8 cellular contexts compared by ENCODE assay signal in genomic region chr3:160400048-160400630, GRCh38. TPM values are rescaled to one million over a fixed set of nuclear protein-coding genes. Genes with fewer than 3 reads are reported as not detected.
A peak's percentile ranks its signal among the peaks of the same experiment; 100 is the strongest.
DNase-seq lines count a peak whose midpoint lies in the region; ATAC-seq and TF ChIP-seq lines count a peak whose summit lies in the region.

No MANE protein-coding gene starts in this region.

- peaks cover 41% of the 10 kb centered on the region for H3K4me1 Mint-ChIP-seq in activated naive CD8-positive, alpha-beta T cell treated with anti-CD3 and anti-CD28 coated beads for 36 hours

- H3K36me3 ChIP-seq in cardiac muscle cell, result peaks cover 3% of the 10 kb centered on the region

- peaks cover 28% of the 10 kb centered on the region for H3K27me3 Mint-ChIP-seq in activated naive CD8-positive, alpha-beta T cell treated with anti-CD3 and anti-CD28 coated beads for 36 hours

- peaks cover 31% of the 10 kb centered on the region for H3K4me1 ChIP-seq in cardiac muscle cell (ENCODE audit: low read depth)

- H3K4me3 ChIP-seq in cardiac muscle cell, result peak overlapping the region; percentile 74

- TF ChIP-seq CTCF in cardiac muscle cell (IDR thresholded peaks at IDR 0.05; ENCODE audit: low read depth, low read length), result no peak

- H3K27ac ChIP-seq in cardiac muscle cell, result peak overlapping the region; percentile 92

- H3K9me3 ChIP-seq in cardiac muscle cell (ENCODE audit: low read depth), result no peaks in the 10 kb centered on the region

- H3K27ac Mint-ChIP-seq in activated naive CD8-positive, alpha-beta T cell treated with anti-CD3 and anti-CD28 coated beads for 36 hours, result peak overlapping the region; percentile 100

- H3K4me3 Mint-ChIP-seq in activated naive CD8-positive, alpha-beta T cell treated with anti-CD3 and anti-CD28 coated beads for 36 hours, result peak overlapping the region; percentile 98

- H3K9me3 Mint-ChIP-seq in activated naive CD8-positive, alpha-beta T cell treated with anti-CD3 and anti-CD28 coated beads for 36 hours, result no peaks in the 10 kb centered on the region

- DNase-seq in NCI-H524 (lab: John Stamatoyannopoulos, UW) (peak; percentile 47 to 63), NCI-H524 treated with DMSO at 0.1 percent for 48 hours (lab: John Stamatoyannopoulos, UW) (no peak), OCI-M1 (lab: John Stamatoyannopoulos, UW) (peak; percentile 45), cardiac muscle cell (ENCODE audit: low read depth in 1 of 2, low spot score in 1 of 2) (peak; percentile 61 to 77), pons (ENCODE audit: low spot score) (peak; percentile 26), NCI-H2107 treated with DMSO at 0.1 percent for 48 hours (lab: John Stamatoyannopoulos, UW; ENCODE audit: unreplicated experiment) (no peak)
- DNase-seq in activated naive CD8-positive, alpha-beta T cell treated with anti-CD3 and anti-CD28 coated beads for 36 hours, result peak; percentile 47

- peak; percentile 18 for ATAC-seq in HG02852 (IDR thresholded peaks at IDR 0.05; ENCODE audit: unreplicated experiment)

- H3K27me3 ChIP-seq in cardiac muscle cell, result no peaks in the 10 kb centered on the region

- H3K36me3 Mint-ChIP-seq in activated naive CD8-positive, alpha-beta T cell treated with anti-CD3 and anti-CD28 coated beads for 36 hours, result peaks cover 38% of the 10 kb centered on the region

RNA-seq across cellular contexts. Expression of gene SMC4, which starts 0.7 kb away (rescaled TPM):
- 100 to 1,000 TPM; 153 to 164 TPM for total RNA-seq in activated naive CD8-positive, alpha-beta T cell treated with anti-CD3 and anti-CD28 coated beads for 36 hours
- total RNA-seq in cardiac muscle cell, result 33.3 and 91.6 TPM in 2 replicates
- polyA plus RNA-seq in cardiac muscle cell, result 63.0 and 142 TPM in 2 replicates

RNA-seq across cellular contexts. Expression of gene IFT80, which starts 1.1 kb away (rescaled TPM):
- total RNA-seq in activated naive CD8-positive, alpha-beta T cell treated with anti-CD3 and anti-CD28 coated beads for 36 hours, result 10 to 100 TPM; 11.2 to 12.2 TPM
- total RNA-seq in cardiac muscle cell, result 30.1 and 42.5 TPM in 2 replicates
- polyA plus RNA-seq in cardiac muscle cell, result 24.1 and 25.0 TPM in 2 replicates

RNA-seq across cellular contexts. Expression of gene TRIM59, which starts 49.4 kb away (rescaled TPM):
- 10 to 100 TPM; 43.3 to 44.0 TPM for total RNA-seq in activated naive CD8-positive, alpha-beta T cell treated with anti-CD3 and anti-CD28 coated beads for 36 hours
- total RNA-seq in cardiac muscle cell, result 3.2 and 15.5 TPM in 2 replicates
- 11.1 and 32.3 TPM in 2 replicates for polyA plus RNA-seq in cardiac muscle cell

Comparison
In these comparisons a context has a peak if more than half of its experiments do, and no peak if none do; other contexts are left out.
1. DNase-seq: peak in NCI-H524 (2 of 2), OCI-M1 (single experiment), activated naive CD8-positive, alpha-beta T cell treated with anti-CD3 and anti-CD28 coated beads for 36 hours (single experiment), cardiac muscle cell (2 of 2) and pons (single experiment); none in NCI-H524 treated with DMSO at 0.1 percent for 48 hours (single experiment) and NCI-H2107 treated with DMSO at 0.1 percent for 48 hours (single experiment).